ENCODE assay signal across 2 cellular contexts in genomic region chr19:8739291-8740065, GRCh38. TPM values are rescaled to one million over a fixed set of nuclear protein-coding genes. Genes with fewer than 3 reads are reported as not detected.
"Had no signal": no experiment of that assay in that cellular context is flagged by ENCODE, and none has a peak within 500 bp of the region (broad histone marks: within the 10 kb centered on the region; RNA-seq: fewer than 3 reads in every experiment).

No MANE protein-coding gene starts in this region.

RNA-seq across cellular contexts. Expression of gene OR2Z1, which starts 18.0 kb away (rescaled TPM):
- total RNA-seq: G401, GM12878 had no signal
- polyA plus RNA-seq: GM12878 had no signal

RNA-seq across cellular contexts. Expression of gene ACTL9, which starts 40.9 kb away (rescaled TPM):
- total RNA-seq: G401, GM12878 had no signal
- polyA plus RNA-seq: GM12878 had no signal
